ENCODE assay signal across 22 cellular contexts in genomic region chr7:89023146-89023545, GRCh38.
DNase-seq lines count a peak whose midpoint lies in the region; TF ChIP-seq lines count a peak whose summit lies in the region.
"Had no signal": no experiment of that assay in that cellular context is flagged by ENCODE, and none has a peak within 500 bp of the region (broad histone marks: within the 10 kb centered on the region; RNA-seq: fewer than 3 reads in every experiment).

No MANE protein-coding gene starts in this region.

- H3K4me2 ChIP-seq in BLaER1: peak overlapping the region; percentile 54; the same call in 1 of the 2 replicates
- no peak overlapping the region for H3K4me2 ChIP-seq in mesendoderm (ENCODE audit: low read length)
- H3K4me2 ChIP-seq: SK-N-SH had no signal

- H4K5ac ChIP-seq in mesendoderm (ENCODE audit: low read length): no peak overlapping the region

- intact Hi-C loops in prostate gland (cut with DNase I) (no loop called here), CD14-positive monocyte (cut with micrococcal nuclease) (no loop called here)

- H3K4ac ChIP-seq in mesendoderm (ENCODE audit: low read depth, low read length): no peak overlapping the region

- TF ChIP-seq POLR2A in prostate gland (IDR thresholded peaks at IDR 0.05): no peak

- in situ Hi-C loops in astrocyte of the spinal cord (cut with HindIII; ENCODE audit: low sequenced_read_pairs): no loop called here

- H3K79me2 ChIP-seq in mesendoderm (ENCODE audit: control insufficient read depth, insufficient read depth, low read length): no peaks in the 10 kb centered on the region

- H2AK5ac ChIP-seq in mesendoderm (ENCODE audit: low read length): no peak overlapping the region

- no peaks in the 10 kb centered on the region for H3K27me3 ChIP-seq in BLaER1
- no peaks in the 10 kb centered on the region for H3K27me3 ChIP-seq in SJSA1 (replicated peaks)
- no peaks in the 10 kb centered on the region for H3K27me3 ChIP-seq in mesendoderm (ENCODE audit: insufficient read depth, low read length, poor library complexity)
- no peaks in the 10 kb centered on the region for H3K27me3 ChIP-seq in prostate gland (replicated peaks; ENCODE audit: insufficient read depth)

- CTCF ChIA-PET in activated CD4-positive, alpha-beta T cell treated with anti-CD3 and anti-CD28 coated beads, Interleukin-2, amount 10 ng/mL, durations not matched to agents 7 days and 5 days (lab: Charles Lee): no interaction called here

- H3K27ac Mint-ChIP-seq in CD14-positive monocyte: no peak overlapping the region
- H3K27ac Mint-ChIP-seq in activated CD4-positive, alpha-beta T cell treated with anti-CD3 and anti-CD28 coated beads, Interleukin-2, amount 10 ng/mL, durations not matched to agents 7 days and 5 days: no peak overlapping the region
- H3K27ac Mint-ChIP-seq: HFFc6, T-cell had no signal

- H3K36me3 ChIP-seq in BLaER1 (no peaks in the 10 kb centered on the region), SJSA1 (no peaks in the 10 kb centered on the region), mesendoderm (ENCODE audit: control insufficient read depth, insufficient read depth, low read length) (no peaks in the 10 kb centered on the region), prostate gland (no peaks in the 10 kb centered on the region)

- H2BK120ac ChIP-seq in mesendoderm (ENCODE audit: low read depth, low read length): no peak overlapping the region

- H3K27ac ChIP-seq in BLaER1 (no peak overlapping the region), SJSA1 (peak overlapping the region; percentile 88), mesendoderm (ENCODE audit: low read depth, low read length) (no peak overlapping the region), prostate gland (no peak overlapping the region)
- H3K27ac ChIP-seq: C4-2B had no signal

- peaks cover 0 to 2% (median 1%) of the 10 kb centered on the region in 3 donors for H3K27me3 Mint-ChIP-seq in CD14-positive monocyte (ENCODE audit: low read depth in 3 of 3)
- no peaks in the 10 kb centered on the region for H3K27me3 Mint-ChIP-seq in activated CD4-positive, alpha-beta T cell treated with anti-CD3 and anti-CD28 coated beads, Interleukin-2, amount 10 ng/mL, durations not matched to agents 7 days and 5 days
- H3K27me3 Mint-ChIP-seq: T-cell had no signal

- POLR2A ChIA-PET in activated CD4-positive, alpha-beta T cell treated with anti-CD3 and anti-CD28 coated beads, Interleukin-2, amount 10 ng/mL, durations not matched to agents 7 days and 5 days (lab: Charles Lee): no interaction called here

- H3K79me1 ChIP-seq in mesendoderm (ENCODE audit: low read length): no peaks in the 10 kb centered on the region

- H3K9me3 ChIP-seq in BLaER1: no peaks in the 10 kb centered on the region
- H3K9me3 ChIP-seq in SJSA1 (replicated peaks): no peaks in the 10 kb centered on the region
- H3K9me3 ChIP-seq in prostate gland: no peaks in the 10 kb centered on the region
- H3K9me3 ChIP-seq: SK-N-SH had no signal

- no peak overlapping the region for H4K8ac ChIP-seq in mesendoderm (ENCODE audit: low read depth, low read length)

- H2BK15ac ChIP-seq in mesendoderm (replicated peaks; ENCODE audit: low read depth): no peak overlapping the region

- H3K4me1 ChIP-seq in BLaER1: peaks cover 23% of the 10 kb centered on the region
- H3K4me1 ChIP-seq in SJSA1 (replicated peaks): peaks cover 58% of the 10 kb centered on the region
- peaks cover 2% of the 10 kb centered on the region for H3K4me1 ChIP-seq in mesendoderm (ENCODE audit: control insufficient read depth, low read depth, low read length)
- no peaks in the 10 kb centered on the region for H3K4me1 ChIP-seq in prostate gland (replicated peaks)

- no peak overlapping the region for H3K4me3 Mint-ChIP-seq in CD14-positive monocyte
- no peak overlapping the region for H3K4me3 Mint-ChIP-seq in activated CD4-positive, alpha-beta T cell treated with anti-CD3 and anti-CD28 coated beads, Interleukin-2, amount 10 ng/mL, durations not matched to agents 7 days and 5 days
- H3K4me3 Mint-ChIP-seq: H9, HFFc6, T-cell had no signal

- peak in 1 of 2 experiments; percentile 88 for DNase-seq in SJSA1 (ENCODE audit: low read depth in 1 of 2, low spot score in 2 of 2)
- DNase-seq in astrocyte of the spinal cord (ENCODE audit: low read depth, low spot score): peak; percentile 30
- DNase-seq in mesendoderm: peak; percentile 33
- DNase-seq in prostate gland (ENCODE audit: low spot score): no peak
- DNase-seq in CD14-positive monocyte (ENCODE audit: low spot score): no peak
- DNase-seq in HuH-7.5 (ENCODE audit: low spot score): no peak
- no peak for DNase-seq in activated CD4-positive, alpha-beta T cell treated with anti-CD3 and anti-CD28 coated beads, Interleukin-2, amount 10 ng/mL, durations not matched to agents 7 days and 5 days
- DNase-seq: 8988T, AML-193, H9, HFFc6, KG1, NCI-H1105, NCI-H146, NCI-H2029, NCI-H345, NCI-H524, NCI-H774, SK-N-SH, T-cell had no signal

- H3K9ac ChIP-seq in BLaER1 (no peak overlapping the region), mesendoderm (ENCODE audit: low read length) (no peak overlapping the region)
- H3K9ac ChIP-seq: SK-N-SH had no signal

- H4K20me1 ChIP-seq in BLaER1: no peaks in the 10 kb centered on the region

- H3K18ac ChIP-seq in mesendoderm (ENCODE audit: low read length): no peak overlapping the region

- H3K9me3 Mint-ChIP-seq in CD14-positive monocyte: peaks cover 0 to 10% (median 3%) of the 10 kb centered on the region in 7 donors
- H3K9me3 Mint-ChIP-seq in activated CD4-positive, alpha-beta T cell treated with anti-CD3 and anti-CD28 coated beads, Interleukin-2, amount 10 ng/mL, durations not matched to agents 7 days and 5 days: no peaks in the 10 kb centered on the region

- no peak overlapping the region for H3K56ac ChIP-seq in mesendoderm (ENCODE audit: low read length)

- H3K4me1 Mint-ChIP-seq in CD14-positive monocyte: no peaks in the 10 kb centered on the region
- H3K4me1 Mint-ChIP-seq in activated CD4-positive, alpha-beta T cell treated with anti-CD3 and anti-CD28 coated beads, Interleukin-2, amount 10 ng/mL, durations not matched to agents 7 days and 5 days: no peaks in the 10 kb centered on the region
- H3K4me1 Mint-ChIP-seq: T-cell had no signal

- H3K36me3 Mint-ChIP-seq in CD14-positive monocyte: no peaks in the 10 kb centered on the region
- no peaks in the 10 kb centered on the region for H3K36me3 Mint-ChIP-seq in activated CD4-positive, alpha-beta T cell treated with anti-CD3 and anti-CD28 coated beads, Interleukin-2, amount 10 ng/mL, durations not matched to agents 7 days and 5 days (ENCODE audit: low read depth)
- H3K36me3 Mint-ChIP-seq: T-cell had no signal

- TF ChIP-seq CTCF in astrocyte of the spinal cord (IDR thresholded peaks at IDR 0.05; ENCODE audit: low read depth, low read length): no peak
- no peak for TF ChIP-seq CTCF in prostate gland (IDR thresholded peaks at IDR 0.05)
- TF ChIP-seq CTCF in CD14-positive monocyte (IDR thresholded peaks at IDR 0.05): no peak

- H2BK5ac ChIP-seq in mesendoderm (ENCODE audit: low read length): no peak overlapping the region

- no peak overlapping the region for H3K23ac ChIP-seq in mesendoderm (ENCODE audit: low read length)

- H3K4me3 ChIP-seq in BLaER1: no peak overlapping the region
- H3K4me3 ChIP-seq in SJSA1: no peak overlapping the region
- H3K4me3 ChIP-seq in astrocyte of the spinal cord (ENCODE audit: low read depth, low read length): no peak overlapping the region
- H3K4me3 ChIP-seq in mesendoderm (ENCODE audit: low read length): no peak overlapping the region
- H3K4me3 ChIP-seq in prostate gland: no peak overlapping the region

Comparison
In these comparisons a context has a peak if more than half of its experiments do, and no peak if none do; other contexts are left out.
1. DNase-seq: peak in astrocyte of the spinal cord (single experiment) and mesendoderm (single experiment); none in prostate gland (single experiment), CD14-positive monocyte (single experiment), HuH-7.5 (single experiment) and activated CD4-positive, alpha-beta T cell treated with anti-CD3 and anti-CD28 coated beads, Interleukin-2, amount 10 ng/mL, durations not matched to agents 7 days and 5 days (single experiment).